12 cellular contexts compared by ENCODE assay signal in the genomic region with DNA sequence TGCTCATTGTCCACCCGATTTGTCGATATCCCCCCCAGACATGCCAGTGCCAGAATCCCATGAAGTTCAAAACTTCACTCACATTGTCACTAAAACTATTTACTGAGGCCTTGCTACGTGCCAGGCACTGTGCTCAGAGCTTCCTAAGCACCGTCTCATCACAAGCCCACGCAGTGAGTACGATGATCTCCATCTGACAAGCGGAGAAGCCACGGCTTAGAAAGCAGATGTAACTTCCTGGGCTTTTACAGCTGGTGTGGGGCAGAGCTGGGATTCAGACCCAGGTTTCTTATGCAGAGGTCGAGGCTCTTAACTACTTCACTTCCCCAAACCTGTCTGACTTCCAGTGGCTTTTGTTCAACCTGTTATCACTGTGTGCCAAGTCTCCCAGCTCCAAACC.
"Had no signal": no experiment of that assay in that cellular context is flagged by ENCODE, and none has a peak within 500 bp of the region (broad histone marks: within the 10 kb centered on the region; RNA-seq: fewer than 3 reads in every experiment).

No MANE protein-coding gene starts in this region.

- H3K36me3 ChIP-seq: lower lobe of right lung, thoracic aorta had no signal

- ATAC-seq: lower lobe of right lung; naive thymus-derived CD4-positive, alpha-beta T cell; sciatic nerve; stimulated activated naive B cell treated with anti-CD40 and anti-IgM and Interleukin-4, amounts not matched to agents 10 μg/mL and 1 μg/mL and 100 μg/mL, for 72 hours; T-helper 17 cell had no signal

- H3K9me3 ChIP-seq: lower lobe of right lung, thoracic aorta had no signal

- H3K4me1 ChIP-seq: lower lobe of right lung had no signal

- DNase-seq: activated gamma-delta T cell treated with Interleukin-2 at 50 U/mL for 16 hours; activated T-cell treated with anti-CD3 and anti-CD28 coated beads, Interleukin-2, amount 50 U/mL, for 1 hour; effector CD4-positive, alpha-beta T cell; kidney; lower lobe of right lung; naive thymus-derived CD4-positive, alpha-beta T cell; small intestine; stimulated activated CD4-positive, alpha-beta T cell treated with anti-CD3 and anti-CD28 coated beads, Interleukin-2, amount 100 ng/mL, for 24 hours; stimulated activated naive B cell treated with anti-CD40 and anti-IgM and Interleukin-4, amounts not matched to agents 10 μg/mL and 1 μg/mL and 100 μg/mL, for 72 hours; T-helper 17 cell had no signal

- H3K4me3 ChIP-seq: lower lobe of right lung, thoracic aorta had no signal

- H3K27ac ChIP-seq: lower lobe of right lung, thoracic aorta had no signal
